In genomic region chr1:205584732-205585131, GRCh38 we compare ENCODE assay signal across 11 cellular contexts. TPM values are rescaled to one million over a fixed set of nuclear protein-coding genes. Genes with fewer than 3 reads are reported as not detected.
DNase-seq lines count a peak whose midpoint lies in the region; ATAC-seq, FAIRE-seq and TF ChIP-seq lines count a peak whose summit lies in the region.
"Had no signal": no experiment of that assay in that cellular context is flagged by ENCODE, and none has a peak within 500 bp of the region (broad histone marks: within the 10 kb centered on the region; RNA-seq: fewer than 3 reads in every experiment).

No MANE protein-coding gene starts in this region.

- no peaks in the 10 kb centered on the region for H3K79me2 ChIP-seq in hepatocyte

- whole genome bisulfite sequencing in A549 (ENCODE audit: missing lambda C conversion rate), result 39% methylated on average over 7 of the region's 7 CpGs
- 63% methylated on average over 7 of the region's 7 CpGs for WGBS in hepatocyte (ENCODE audit: low lambda C conversion rate, missing lambda C conversion rate)

- no peak overlapping the region for H2AFZ ChIP-seq in hepatocyte

- no peak for TF ChIP-seq EP300 in A549 (IDR thresholded peaks at IDR 0.05)

- no peaks in the 10 kb centered on the region for H3K9me3 ChIP-seq in A549
- no peaks in the 10 kb centered on the region for H3K9me3 ChIP-seq in hepatocyte (ENCODE audit: low read depth)
- H3K9me3 ChIP-seq: HAP-1, thoracic aorta had no signal

- H3K36me3 ChIP-seq in hepatocyte (replicated peaks; ENCODE audit: insufficient read depth, low read depth), result no peaks in the 10 kb centered on the region
- H3K36me3 ChIP-seq: HAP-1, thoracic aorta had no signal

- H4K20me1 ChIP-seq in hepatocyte (ENCODE audit: insufficient read depth, poor library complexity, severe bottlenecking), result no peaks in the 10 kb centered on the region

- no peak for TF ChIP-seq RAD21 in A549 (conservative IDR thresholded peaks at IDR 0.05 in 1 of 2, IDR thresholded peaks at IDR 0.05 in 1 of 2)

- DNase-seq in A549 (ENCODE audit: low read depth in 1 of 2, low spot score in 1 of 2) (no peak), GM10248 (ENCODE audit: extremely low spot score) (no peak), SK-MEL-5 (ENCODE audit: low read depth, low spot score) (peak; percentile 38), hepatocyte (ENCODE audit: low spot score) (no peak), GOT3 (lab: John Stamatoyannopoulos, UW) (no peak), activated gamma-delta T cell (lab: John Stamatoyannopoulos, UW) (no peak)
- DNase-seq in activated CD4-positive, CD25-positive, alpha-beta regulatory T cell (lab: John Stamatoyannopoulos, UW), result no peak
- DNase-seq: stimulated activated CD4-positive, alpha-beta T cell treated with anti-CD3 and anti-CD28 coated beads, Interleukin-4, amount 100 ng/mL, for 4 hours had no signal

- CTCF ChIA-PET in A549 (lab: Yijun Ruan, JAX) (interaction anchor here (1.4 to 1.5 kb wide), 2 partner anchors 49 to 127 kb away, joined by 4 read pairs; no protein-coding TSS in a partner anchor), GM10248 (lab: Yijun Ruan, JAX) (interaction anchor here (1.6 to 3.2 kb wide), 4 partner anchors 10 to 74 kb away, joined by 6 to 18 read pairs (median 6); partner anchors contain the start of gene ELK4)

- H3K4me3 ChIP-seq in A549 (no peak overlapping the region), hepatocyte (no peak overlapping the region)
- H3K4me3 ChIP-seq: HAP-1, thoracic aorta had no signal

- no peak overlapping the region for H3K4me2 ChIP-seq in A549
- no peak overlapping the region for H3K4me2 ChIP-seq in hepatocyte

- POLR2A ChIA-PET in A549 (lab: Yijun Ruan, JAX) (no interaction called here), GM10248 (lab: Yijun Ruan, JAX) (no interaction called here)

- H3K27ac ChIP-seq in A549, result no peak overlapping the region
- no peak overlapping the region for H3K27ac ChIP-seq in hepatocyte
- H3K27ac ChIP-seq: thoracic aorta had no signal

- peaks cover 8% of the 10 kb centered on the region for H3K27me3 ChIP-seq in hepatocyte

- H3K4me1 ChIP-seq in A549 (peaks cover 3% of the 10 kb centered on the region; the same call in 1 of the 3 replicates), hepatocyte (ENCODE audit: insufficient read depth) (peaks cover 11% of the 10 kb centered on the region)
- H3K4me1 ChIP-seq: HAP-1 had no signal

- in situ Hi-C loops in SK-MEL-5 (cut with HindIII; ENCODE audit: low pct_unique_long_range_greater_than_20kb, low sequenced_read_pairs), result no loop called here

- TF ChIP-seq CTCF in A549 (IDR thresholded peaks at IDR 0.05) (0 out of 3 replicates have a peak, but pooled peaks have one; percentile 23), GM10248 (IDR thresholded peaks at IDR 0.05; ENCODE audit: control extremely low read depth, extremely low read depth, low read depth, missing control alignments) (peak; percentile 25), hepatocyte (IDR thresholded peaks at IDR 0.05; ENCODE audit: poor library complexity) (peak; percentile 16)

- TF ChIP-seq POLR2A in A549 (IDR thresholded peaks at IDR 0.05; ENCODE audit: low read length), result no peak

- no peak for FAIRE-seq in A549 (lab: Jason Lieb, UNC)

- no peaks in the 10 kb centered on the region for H3K9me2 ChIP-seq in hepatocyte (replicated peaks; ENCODE audit: insufficient read depth)

- ATAC-seq in A549, result no peak; a peak in 1 of 6 replicates
- ATAC-seq in GM21619 (IDR thresholded peaks at IDR 0.05; ENCODE audit: unreplicated experiment), result no peak

TF ChIP-seq in A549, 52 proteins besides CTCF, POLR2A, EP300 and RAD21:
- no peak for TF ChIP-seq HDAC2 (IDR thresholded peaks at IDR 0.05)
- no peak for TF ChIP-seq BHLHE40 (IDR thresholded peaks at IDR 0.05; ENCODE audit: low read depth, low read length)
- no peak for TF ChIP-seq PHF8 (IDR thresholded peaks at IDR 0.05; ENCODE audit: borderline replicate concordance, low read depth)
- TF ChIP-seq RCOR1 (IDR thresholded peaks at IDR 0.05; ENCODE audit: low read depth, low read length), result no peak
- TF ChIP-seq MAFK (IDR thresholded peaks at IDR 0.05; ENCODE audit: partially characterized antibody), result no peak
- no peak for TF ChIP-seq E2F6 (IDR thresholded peaks at IDR 0.05; ENCODE audit: borderline replicate concordance, low read depth)
- TF ChIP-seq JUNB (IDR thresholded peaks at IDR 0.05), result no peak
- no peak for TF ChIP-seq MAX (IDR thresholded peaks at IDR 0.05)
- no peak for TF ChIP-seq SREBF2 (IDR thresholded peaks at IDR 0.05)
- no peak for TF ChIP-seq ZFP36 (IDR thresholded peaks at IDR 0.05; ENCODE audit: borderline replicate concordance, partially characterized antibody)
TF ChIP-seq in A549: peak in this region for 0.

RNA-seq across cellular contexts. Expression of gene ELK4, which starts 47.1 kb away (rescaled TPM):
- polyA plus RNA-seq in A549 (2011; rRNA removed) (11.9 and 12.7 TPM in 2 replicates), A549 (2017; fragmentation: RNase III; extraction: RNeasy Plus Mini Kit Qiagen cat#74134 plus additional on column Dnase treatment) (5.8 to 6.4 TPM (median 5.9 TPM) in 3 replicates), hepatocyte (4.7 and 6.1 TPM in 2 replicates)
- polyA plus RNA-seq in A549 (2012; cell fraction: cytosol; rRNA removed), result 1.8 and 2.4 TPM in 2 replicates
- polyA plus RNA-seq in A549 (2012; cell fraction: nucleus; rRNA removed), result 1.3 and 2.5 TPM in 2 replicates
- 15.0 and 18.5 TPM in 2 replicates for polyA minus RNA-seq in A549 (2011; rRNA and poly(A)+ RNA removed)
- total RNA-seq in SK-MEL-5 (2014; rRNA removed; shearing (Covaris generic)), result 15.5 and 17.6 TPM in 2 replicates
- polyA plus RNA-seq in SK-MEL-5 (2015; cell fraction: cytosol; rRNA removed), result 9.5 and 14.3 TPM in 2 replicates
- polyA plus RNA-seq in SK-MEL-5 (2015; cell fraction: nucleus; rRNA removed), result 24.7 and 30.3 TPM in 2 replicates
- total RNA-seq in hepatocyte, result 16.0 and 19.1 TPM in 2 replicates
